Comparison of ENCODE assay signal across 22 cellular contexts in genomic region chr4:65538571-65538970, GRCh38.
DNase-seq lines count a peak whose midpoint lies in the region; ATAC-seq, FAIRE-seq and TF ChIP-seq lines count a peak whose summit lies in the region.
"Had no signal": no experiment of that assay in that cellular context is flagged by ENCODE, and none has a peak within 500 bp of the region (broad histone marks: within the 10 kb centered on the region; RNA-seq: fewer than 3 reads in every experiment).

No MANE protein-coding gene starts in this region.

- H2AFZ ChIP-seq in astrocyte (ENCODE audit: low read depth, low read length): peak overlapping the region; percentile 48

- H3K36me3 Mint-ChIP-seq in astrocyte (ENCODE audit: low read depth, unreplicated experiment): no peaks in the 10 kb centered on the region
- H3K36me3 Mint-ChIP-seq: CD4-positive, CD25-positive, alpha-beta regulatory T cell; memory B cell had no signal

- H3K9me3 ChIP-seq in A549 (no peaks in the 10 kb centered on the region), astrocyte (ENCODE audit: insufficient read depth, low read depth, low read length) (no peaks in the 10 kb centered on the region)
- H3K9me3 ChIP-seq: upper lobe of right lung had no signal

- TF ChIP-seq EP300 in A549 (IDR thresholded peaks at IDR 0.05): no peak

- no peak for TF ChIP-seq RAD21 in A549 (conservative IDR thresholded peaks at IDR 0.05 in 1 of 2, IDR thresholded peaks at IDR 0.05 in 1 of 2)

- POLR2A ChIA-PET in A549 (lab: Yijun Ruan, JAX): no interaction called here

- peaks cover 5% of the 10 kb centered on the region for H3K4me1 Mint-ChIP-seq in astrocyte (ENCODE audit: low read depth, unreplicated experiment)
- H3K4me1 Mint-ChIP-seq: CD4-positive, CD25-positive, alpha-beta regulatory T cell; memory B cell; nephron had no signal

- TF ChIP-seq POLR2A in A549 (IDR thresholded peaks at IDR 0.05; ENCODE audit: low read length): no peak

- 0 out of 3 replicates have a peak, but pooled peaks cover 3% of the 10 kb centered on the region for H3K4me1 ChIP-seq in A549
- H3K4me1 ChIP-seq in astrocyte (ENCODE audit: insufficient read depth, low read length): peaks cover 7% of the 10 kb centered on the region
- H3K4me1 ChIP-seq: heart right ventricle, upper lobe of right lung had no signal

- H3K4me3 Mint-ChIP-seq in astrocyte (ENCODE audit: unreplicated experiment): no peak overlapping the region
- H3K4me3 Mint-ChIP-seq: CD4-positive, CD25-positive, alpha-beta regulatory T cell; dendritic cell treated with granulocyte-macrophage colony-stimulating factor and Interleukin-4, amounts not matched to agents 40 ng/mL and 50 ng/mL, for 4 days; memory B cell; nephron had no signal

- no peaks in the 10 kb centered on the region for H3K27me3 ChIP-seq in astrocyte (ENCODE audit: insufficient read depth, low read length)
- H3K27me3 ChIP-seq: heart right ventricle, upper lobe of right lung had no signal

- peaks cover 2% of the 10 kb centered on the region for H3K27me3 Mint-ChIP-seq in astrocyte (ENCODE audit: low read depth, unreplicated experiment)
- H3K27me3 Mint-ChIP-seq: CD4-positive, CD25-positive, alpha-beta regulatory T cell; dendritic cell treated with granulocyte-macrophage colony-stimulating factor and Interleukin-4, amounts not matched to agents 40 ng/mL and 50 ng/mL, for 4 days; memory B cell had no signal

- no peaks in the 10 kb centered on the region for H4K20me1 ChIP-seq in astrocyte (ENCODE audit: insufficient read depth, low read length)

- CTCF ChIA-PET in A549 (lab: Yijun Ruan, JAX): no interaction called here

- H3K4me3 ChIP-seq in A549: no peak overlapping the region
- no peak overlapping the region for H3K4me3 ChIP-seq in astrocyte (ENCODE audit: insufficient read depth, low read depth, low read length)
- H3K4me3 ChIP-seq: heart right ventricle, upper lobe of right lung had no signal

- no peak overlapping the region for H3K9ac ChIP-seq in astrocyte (ENCODE audit: low read length)

- H3K36me3 ChIP-seq in astrocyte (ENCODE audit: insufficient read depth, low read length): no peaks in the 10 kb centered on the region
- H3K36me3 ChIP-seq: heart right ventricle, upper lobe of right lung had no signal

- peak overlapping the region; percentile 23; the same call in 1 of the 3 replicates for H3K4me2 ChIP-seq in A549
- peak overlapping the region; percentile 58 for H3K4me2 ChIP-seq in astrocyte (ENCODE audit: low read length)

- no peak for ATAC-seq in A549
- ATAC-seq: HCT116, heart right ventricle, upper lobe of right lung had no signal

- peaks cover 9% of the 10 kb centered on the region for H3K79me2 ChIP-seq in astrocyte (ENCODE audit: insufficient read depth, low read length)

- no peaks in the 10 kb centered on the region for H3K9me3 Mint-ChIP-seq in astrocyte (ENCODE audit: unreplicated experiment)
- H3K9me3 Mint-ChIP-seq: dendritic cell treated with granulocyte-macrophage colony-stimulating factor and Interleukin-4, amounts not matched to agents 40 ng/mL and 50 ng/mL, for 4 days; nephron had no signal

- TF ChIP-seq CTCF in A549 (IDR thresholded peaks at IDR 0.05) (no peak), astrocyte (IDR thresholded peaks at IDR 0.05; ENCODE audit: insufficient read depth, low read depth, low read length) (no peak)

- H3K27ac Mint-ChIP-seq in astrocyte (ENCODE audit: unreplicated experiment): no peak overlapping the region
- H3K27ac Mint-ChIP-seq: CD4-positive, CD25-positive, alpha-beta regulatory T cell; dendritic cell treated with granulocyte-macrophage colony-stimulating factor and Interleukin-4, amounts not matched to agents 40 ng/mL and 50 ng/mL, for 4 days; memory B cell; nephron had no signal

- 51% methylated on average over 3 of the region's 3 CpGs for WGBS in A549 (ENCODE audit: missing lambda C conversion rate)

- FAIRE-seq in A549 (lab: Jason Lieb, UNC) (no peak), astrocyte (lab: Jason Lieb, UNC) (peak; percentile 17)
- FAIRE-seq: keratinocyte had no signal

- no peak overlapping the region for H3K27ac ChIP-seq in A549
- peak overlapping the region; percentile 37 for H3K27ac ChIP-seq in astrocyte (ENCODE audit: low read depth, low read length)
- H3K27ac ChIP-seq: heart right ventricle, upper lobe of right lung had no signal

- DNase-seq in A549 (ENCODE audit: low read depth in 1 of 2, low spot score in 1 of 2) (peak in 1 of 2 experiments; percentile 12), LHCN-M2 (ENCODE audit: low read depth) (peak; percentile 45), astrocyte (ENCODE audit: low read depth) (peak; percentile 78), glomerular endothelial cell (ENCODE audit: extremely low read depth, low read depth, low spot score) (peak; percentile 14), GM19240 (ENCODE audit: insufficient read length, low spot score) (no peak), inferior parietal cortex (ENCODE audit: extremely low spot score) (no peak), T-helper 2 cell (no peak), SHP77 treated with DMSO at 0.1 percent for 48 hours (lab: John Stamatoyannopoulos, UW) (no peak)
- DNase-seq: ACHN; activated CD4-positive, alpha-beta T cell treated with anti-CD3 and anti-CD28 coated beads, Interleukin-2, amount 50 U/mL, for 1 hour; activated gamma-delta T cell treated with Interleukin-2 at 50 U/mL for 16 hours; aorta; CD4-positive, CD25-positive, alpha-beta regulatory T cell; heart right ventricle; NCI-H2029; NCI-H524; upper lobe of right lung had no signal

TF ChIP-seq in A549, 52 proteins besides CTCF, POLR2A, EP300 and RAD21:
- no peak for TF ChIP-seq ZC3H11A (IDR thresholded peaks at IDR 0.05)
- no peak for TF ChIP-seq EHMT2 (IDR thresholded peaks at IDR 0.05; ENCODE audit: low read depth)
- TF ChIP-seq, protein P1, sequence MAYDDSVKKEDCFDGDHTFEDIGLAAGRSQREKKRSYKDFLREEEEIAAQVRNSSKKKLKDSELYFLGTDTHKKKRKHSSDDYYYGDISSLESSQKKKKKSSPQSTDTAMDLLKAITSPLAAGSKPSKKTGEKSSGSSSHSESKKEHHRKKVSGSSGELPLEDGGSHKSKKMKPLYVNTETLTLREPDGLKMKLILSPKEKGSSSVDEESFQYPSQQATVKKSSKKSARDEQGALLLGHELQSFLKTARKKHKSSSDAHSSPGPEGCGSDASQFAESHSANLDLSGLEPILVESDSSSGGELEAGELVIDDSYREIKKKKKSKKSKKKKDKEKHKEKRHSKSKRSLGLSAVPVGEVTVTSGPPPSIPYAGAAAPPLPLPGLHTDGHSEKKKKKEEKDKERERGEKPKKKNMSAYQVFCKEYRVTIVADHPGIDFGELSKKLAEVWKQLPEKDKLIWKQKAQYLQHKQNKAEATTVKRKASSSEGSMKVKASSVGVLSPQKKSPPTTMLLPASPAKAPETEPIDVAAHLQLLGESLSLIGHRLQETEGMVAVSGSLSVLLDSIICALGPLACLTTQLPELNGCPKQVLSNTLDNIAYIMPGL (CRISPR knock-in tag; IDR thresholded peaks at IDR 0.05; ENCODE audit: borderline replicate concordance): no peak
- TF ChIP-seq FOSL2 (IDR thresholded peaks at IDR 0.05): no peak
- TF ChIP-seq FOSL2 (CRISPR knock-in tag; IDR thresholded peaks at IDR 0.05): no peak
- TF ChIP-seq JUNB (IDR thresholded peaks at IDR 0.05): no peak
- no peak for TF ChIP-seq BHLHE40 (IDR thresholded peaks at IDR 0.05; ENCODE audit: low read depth, low read length)
- no peak for TF ChIP-seq HOXB5 (CRISPR knock-in tag; IDR thresholded peaks at IDR 0.05)

Comparison
In these comparisons a context has a peak if more than half of its experiments do, and no peak if none do; other contexts are left out.
1. DNase-seq: peak in LHCN-M2 (single experiment), astrocyte (single experiment) and glomerular endothelial cell (single experiment); none in GM19240 (single experiment), inferior parietal cortex (single experiment), T-helper 2 cell (0 of 5) and SHP77 treated with DMSO at 0.1 percent for 48 hours (single experiment).